In the genomic region with DNA sequence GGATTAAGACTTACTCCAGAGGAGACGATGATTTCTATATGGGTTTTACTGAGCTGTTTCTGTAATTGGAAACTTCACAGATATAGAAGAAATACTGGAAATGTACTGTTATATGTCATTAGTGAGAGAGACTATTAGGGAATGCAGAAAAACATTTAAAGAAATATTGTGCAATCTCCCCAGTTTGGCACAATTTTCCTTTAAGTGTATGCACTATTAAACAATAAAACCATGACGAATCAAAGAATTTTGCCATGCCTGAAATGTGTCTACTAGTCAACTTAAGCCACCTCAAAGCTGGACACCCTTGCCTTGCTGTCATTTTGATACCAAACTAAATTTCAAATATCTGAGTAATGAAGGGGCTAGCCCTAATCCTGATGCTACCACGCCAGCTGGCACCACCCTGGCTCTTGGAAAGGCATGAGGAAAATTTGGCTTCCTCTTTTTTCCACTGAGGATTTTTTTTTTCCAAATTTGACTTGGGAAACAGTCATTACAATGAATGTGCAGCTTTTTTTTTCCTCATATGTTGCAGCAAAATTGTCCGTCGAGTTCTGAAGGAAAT, we compare ENCODE assay signal across 38 cellular contexts. TPM values are rescaled to one million over a fixed set of nuclear protein-coding genes. Genes with fewer than 3 reads are reported as not detected.
DNase-seq lines count a peak whose midpoint lies in the region; ATAC-seq and TF ChIP-seq lines count a peak whose summit lies in the region.
"Had no signal": no experiment of that assay in that cellular context is flagged by ENCODE, and none has a peak within 500 bp of the region (broad histone marks: within the 10 kb centered on the region; RNA-seq: fewer than 3 reads in every experiment).

No MANE protein-coding gene starts in this region.

- TF ChIP-seq CTCF in PC-3 (conservative IDR thresholded peaks at IDR 0.05; ENCODE audit: low read depth, low read length) (no peak), fibroblast of lung (conservative IDR thresholded peaks at IDR 0.05 in 1 of 2, IDR thresholded peaks at IDR 0.05 in 1 of 2; ENCODE audit: low read depth in 1 of 2, low read length in 2 of 2) (no peak), psoas muscle (IDR thresholded peaks at IDR 0.05) (no peak), GM13977 (IDR thresholded peaks at IDR 0.05; ENCODE audit: extremely low read depth, insufficient read depth, missing control alignments) (no peak), foreskin keratinocyte (conservative IDR thresholded peaks at IDR 0.05) (no peak)

- H3K4me2 ChIP-seq in GM23248 (ENCODE audit: unreplicated experiment) (no peak overlapping the region), PC-3 (ENCODE audit: low read length) (no peak overlapping the region), fibroblast of lung (ENCODE audit: extremely low read depth, insufficient read depth, low read length) (no peak overlapping the region)
- H3K4me2 ChIP-seq: A549 had no signal

- POLR2A ChIA-PET in PC-3 (lab: Charles Lee; ENCODE audit: unreplicated experiment), result no interaction called here

- no peak overlapping the region for H2AFZ ChIP-seq in GM23248
- H2AFZ ChIP-seq in PC-3 (ENCODE audit: low read length), result no peak overlapping the region
- H2AFZ ChIP-seq in fibroblast of lung (ENCODE audit: low read length), result no peak overlapping the region

- H3K9me2 ChIP-seq in GM23248 (ENCODE audit: insufficient read depth) (peaks cover 3% of the 10 kb centered on the region; the same call in 1 of the 2 replicates), PC-3 (replicated peaks; ENCODE audit: low read length) (no peaks in the 10 kb centered on the region)

- intact Hi-C loops in PC-3 (cut with micrococcal nuclease), result no loop called here
- intact Hi-C loops in psoas muscle (cut with DNase I), result no loop called here

- WGBS in GM23248 (ENCODE audit: low coverage in 1 of 2, low lambda C conversion rate in 2 of 2, missing lambda C conversion rate in 2 of 2), 2 experiments, result 20 to 23% methylated on average over 5 of the region's 5 CpGs
- 35 to 42% (median 35%) methylated on average over 5 of the region's 5 CpGs for WGBS in psoas muscle, 3 donors

- no peaks in the 10 kb centered on the region; the same call in 1 of the 2 replicates for H3K27me3 ChIP-seq in GM23248 (replicated peaks; ENCODE audit: insufficient read depth)
- no peaks in the 10 kb centered on the region for H3K27me3 ChIP-seq in PC-3 (ENCODE audit: low read length)
- no peaks in the 10 kb centered on the region for H3K27me3 ChIP-seq in fibroblast of lung (ENCODE audit: control insufficient read depth, insufficient read depth, low read length)
- no peaks in the 10 kb centered on the region for H3K27me3 ChIP-seq in psoas muscle (ENCODE audit: insufficient read depth in 3 of 3, low read length in 2 of 3)
- peaks cover 14% of the 10 kb centered on the region for H3K27me3 ChIP-seq in foreskin keratinocyte
- H3K27me3 ChIP-seq: brain microvascular endothelial cell, dorsolateral prefrontal cortex, heart left ventricle, neutrophil had no signal

- H3K36me3 ChIP-seq in GM23248 (ENCODE audit: low read depth) (no peaks in the 10 kb centered on the region), PC-3 (ENCODE audit: low read depth, low read length) (no peaks in the 10 kb centered on the region), fibroblast of lung (ENCODE audit: control insufficient read depth, insufficient read depth, low read length) (no peaks in the 10 kb centered on the region), psoas muscle (ENCODE audit: insufficient read depth in 1 of 2, low read depth in 1 of 2) (no peaks in the 10 kb centered on the region)
- H3K36me3 ChIP-seq: brain microvascular endothelial cell, esophagus squamous epithelium, heart left ventricle, neutrophil, prostate gland had no signal

- in situ Hi-C loops in GM23248 (cut with MboI) (no loop called here), GM13977 (cut with MboI; ENCODE audit: low pct_unique_long_range_greater_than_20kb, low sequenced_read_pairs, unreplicated experiment) (no loop called here)

- H3K4me1 ChIP-seq in GM23248 (ENCODE audit: insufficient read depth) (no peaks in the 10 kb centered on the region), PC-3 (ENCODE audit: insufficient read depth, low read length) (no peaks in the 10 kb centered on the region), fibroblast of lung (ENCODE audit: control insufficient read depth, extremely low read depth, insufficient read depth, low read length) (no peaks in the 10 kb centered on the region), psoas muscle (peaks cover 35% of the 10 kb centered on the region), foreskin keratinocyte (no peaks in the 10 kb centered on the region)
- H3K4me1 ChIP-seq: A549, prostate gland had no signal

- H3K4me3 ChIP-seq in GM23248 (no peak overlapping the region), PC-3 (ENCODE audit: low read length) (no peak overlapping the region), fibroblast of lung (replicated peaks in 1 of 4; ENCODE audit: control extremely low read depth in 1 of 4, insufficient read depth in 1 of 4, low read depth in 3 of 4, low read length in 4 of 4) (no peak overlapping the region), psoas muscle (peak overlapping the region; percentile 38)
- H3K4me3 ChIP-seq: A549, dorsolateral prefrontal cortex, esophagus squamous epithelium, heart left ventricle, prostate gland, skin epidermis had no signal

- no peak for ATAC-seq in PC-3
- no peak for ATAC-seq in psoas muscle
- ATAC-seq in foreskin keratinocyte, result no peak
- ATAC-seq: A549; activated CD4-positive, CD25-positive, alpha-beta regulatory T cell treated with anti-CD3 and anti-CD28 coated beads, Interleukin-2, amount 50 U/mL, for 24 hours; activated naive CD8-positive, alpha-beta T cell treated with anti-CD3 and anti-CD28 coated beads, Interleukin-2, amount 50 U/mL, for 24 hours; activated T-cell treated with anti-CD3 and anti-CD28 coated beads, Interleukin-2, amount 50 U/mL, for 72 hours; heart left ventricle; Panc1; stimulated activated memory B cell treated with anti-CD40 and anti-IgM and Interleukin-4, amounts not matched to agents 10 μg/mL and 1 μg/mL and 100 μg/mL, for 72 hours; T-helper 17 cell had no signal

- no peaks in the 10 kb centered on the region for H4K20me1 ChIP-seq in GM23248 (ENCODE audit: insufficient read depth)
- no peaks in the 10 kb centered on the region for H4K20me1 ChIP-seq in PC-3 (ENCODE audit: low read length)
- no peaks in the 10 kb centered on the region for H4K20me1 ChIP-seq in fibroblast of lung (ENCODE audit: control insufficient read depth, extremely low read depth, insufficient read depth, low read length)

- DNase-seq in GM23248 (peak; percentile 27), PC-3 (peak; percentile 19), fibroblast of lung (ENCODE audit: low read depth in 2 of 2) (peak; percentile 34 to 44), psoas muscle (no peak), GM13977 (ENCODE audit: low spot score) (no peak), foreskin keratinocyte (no peak), activated T-cell treated with anti-CD3 and anti-CD28 coated beads for 4 hours (no peak), NCI-H526 (lab: John Stamatoyannopoulos, UW) (no peak)
- DNase-seq: activated CD4-positive, alpha-beta T cell treated with anti-CD3 and anti-CD28 coated beads, Interleukin-2, amount 50 U/mL, for 48 hours; activated naive CD4-positive, alpha-beta T cell; activated naive CD8-positive, alpha-beta T cell treated with anti-CD3 and anti-CD28 coated beads, Interleukin-2, amount 50 U/mL, for 24 hours; activated T-cell treated with anti-CD3 and anti-CD28 coated beads, Interleukin-2, amount 50 U/mL, for 72 hours; brain microvascular endothelial cell; Calu3; DND-41; dorsolateral prefrontal cortex; esophagus squamous epithelium; GF-D8; heart left ventricle; Karpas-422; MV-4-11; naive B cell; NCI-H1436; NCI-H2081 treated with DMSO at 0.1 percent for 48 hours; NCI-H2227 treated with DMSO at 0.1 percent for 48 hours; NCI-H69; Right ventricle myocardium superior; T-helper 17 cell had no signal

- CTCF ChIA-PET in PC-3 (lab: Charles Lee), result no interaction called here

- no peak overlapping the region for H3K9ac ChIP-seq in GM23248
- no peak overlapping the region for H3K9ac ChIP-seq in PC-3 (ENCODE audit: low read length)
- H3K9ac ChIP-seq in fibroblast of lung (ENCODE audit: insufficient read depth, low read length), result no peak overlapping the region

- no peaks in the 10 kb centered on the region for H3K9me3 ChIP-seq in GM23248 (ENCODE audit: low read depth)
- H3K9me3 ChIP-seq in PC-3 (ENCODE audit: low read length), result no peaks in the 10 kb centered on the region
- H3K9me3 ChIP-seq in fibroblast of lung (ENCODE audit: control insufficient read depth, insufficient read depth, low read depth, low read length), result no peaks in the 10 kb centered on the region
- H3K9me3 ChIP-seq in psoas muscle, result no peaks in the 10 kb centered on the region
- H3K9me3 ChIP-seq: A549, esophagus squamous epithelium, heart left ventricle, neutrophil, prostate gland had no signal

- H3K79me2 ChIP-seq in GM23248 (ENCODE audit: insufficient read depth) (no peaks in the 10 kb centered on the region), PC-3 (ENCODE audit: low read length) (no peaks in the 10 kb centered on the region), fibroblast of lung (ENCODE audit: control insufficient read depth, insufficient read depth, low read length) (no peaks in the 10 kb centered on the region)

- no TSS peak for BruUV-seq in PC-3 (replicated peaks; lab: Mats Ljungman, UMichigan)

- H3F3A ChIP-seq in GM23248 (ENCODE audit: insufficient read depth), result no peaks in the 10 kb centered on the region
- no peaks in the 10 kb centered on the region for H3F3A ChIP-seq in PC-3 (ENCODE audit: low read length, unreplicated experiment)

- H3K27ac ChIP-seq in GM23248 (no peak overlapping the region), PC-3 (ENCODE audit: low read length) (no peak overlapping the region), fibroblast of lung (ENCODE audit: insufficient read depth, low read length) (no peak overlapping the region), psoas muscle (no peak overlapping the region), foreskin keratinocyte (no peak overlapping the region)
- H3K27ac ChIP-seq: A549, brain microvascular endothelial cell, dorsolateral prefrontal cortex, heart left ventricle, HL-60, neutrophil, prostate gland, skin epidermis had no signal

RNA-seq across cellular contexts. Expression of a gene that starts 36.1 kb away (rescaled TPM):
- not detected in 2 replicates for total RNA-seq in GM23248 (2014; rRNA removed; shearing (Covaris generic))
- polyA plus RNA-seq in GM23248 (2016; fragmentation: Nextera tagmentation; extraction: Ambion mirVana) (not detected in 2 replicates), fibroblast of lung (0.03 and 0.05 TPM in 2 replicates), psoas muscle (under 1 TPM; 0.04 to 0.44 (median 0.28) TPM), foreskin keratinocyte (0.01 TPM in 1 of 2 replicates, not detected in the other)
- total RNA-seq in PC-3 (2014; rRNA removed) (0.33 TPM in 1 of 2 replicates, not detected in the other), fibroblast of lung (0.26 and 0.83 TPM in 2 replicates), psoas muscle (under 1 TPM; 0.07 to 0.99 (median 0.39) TPM), foreskin keratinocyte (0.21 TPM in 1 of 2 replicates, not detected in the other)
- polyA plus RNA-seq in fibroblast of lung (2012), result 0.08 TPM in 1 of 2 replicates, not detected in the other
- not detected in 2 replicates for polyA minus RNA-seq in fibroblast of lung (ENCODE audit: low replicate concordance)
- total RNA-seq: Calu3, T-helper 17 cell had no signal

RNA-seq across cellular contexts. Expression of a gene that starts 46.9 kb away (rescaled TPM):
- total RNA-seq in GM23248 (2014; rRNA removed; shearing (Covaris generic)), result 1.6 and 5.3 TPM in 2 replicates
- polyA plus RNA-seq in GM23248 (2016; fragmentation: Nextera tagmentation; extraction: Ambion mirVana), result 3.8 and 6.3 TPM in 2 replicates
- 5.2 and 20.3 TPM in 2 replicates for total RNA-seq in PC-3 (2014; rRNA removed)
- 6.7 and 11.1 TPM in 2 replicates for total RNA-seq in fibroblast of lung
- 5.6 and 6.0 TPM in 2 replicates for polyA plus RNA-seq in fibroblast of lung
- polyA plus RNA-seq in fibroblast of lung (2012), result 4.9 and 5.1 TPM in 2 replicates
- polyA minus RNA-seq in fibroblast of lung (ENCODE audit: low replicate concordance), result 0.30 and 0.71 TPM in 2 replicates
- total RNA-seq in psoas muscle, result 1 to 10 TPM; 2.9 to 4.6 (median 4.3) TPM
- polyA plus RNA-seq in psoas muscle, result 1 to 10 TPM; 2.1 to 7.2 (median 5.9) TPM
- 5.7 and 6.1 TPM in 2 replicates for total RNA-seq in foreskin keratinocyte
- 2.1 and 2.6 TPM in 2 replicates for polyA plus RNA-seq in foreskin keratinocyte

RNA-seq across cellular contexts. Expression of a gene that starts 46.9 kb away (rescaled TPM):
- not detected in 2 replicates for total RNA-seq in GM23248 (2014; rRNA removed; shearing (Covaris generic))
- polyA plus RNA-seq in GM23248 (2016; fragmentation: Nextera tagmentation; extraction: Ambion mirVana) (not detected in 2 replicates), fibroblast of lung (0.01 TPM in 2 replicates), psoas muscle (10 to 100 TPM in 2 of 3 donors, 1 to 10 TPM in 1; 3.3 to 35.7 (median 34.0) TPM), foreskin keratinocyte (not detected in 2 replicates)
- total RNA-seq in PC-3 (2014; rRNA removed) (0.04 TPM in 1 of 2 replicates, not detected in the other), fibroblast of lung (under 0.01 TPM in 1 of 2 replicates, not detected in the other), psoas muscle (100 to 1,000 TPM in 2 of 4 donors, 10 to 100 TPM in 2; 58.1 to 151 (median 92.5) TPM), foreskin keratinocyte (not detected in 2 replicates)
- not detected in 2 replicates for polyA plus RNA-seq in fibroblast of lung (2012)
- not detected in 2 replicates for polyA minus RNA-seq in fibroblast of lung (ENCODE audit: low replicate concordance)
- total RNA-seq: activated T-cell treated with anti-CD3 and anti-CD28 coated beads, Interleukin-2, amount 50 U/mL, for 72 hours; Calu3; cerebellum; T-helper 17 cell had no signal
- polyA plus RNA-seq: A549, liver had no signal

Comparison
In these comparisons a context has a peak if more than half of its experiments do, and no peak if none do; other contexts are left out.
1. DNase-seq: peak in GM23248 (single experiment), PC-3 (single experiment) and fibroblast of lung (2 of 2); none in psoas muscle (0 of 2), GM13977 (single experiment), foreskin keratinocyte (0 of 2), activated T-cell treated with anti-CD3 and anti-CD28 coated beads for 4 hours (single experiment) and NCI-H526 (0 of 2).
2. RNA of a gene that starts 46.9 kb away (total RNA-seq): 58.1 to 151 TPM in psoas muscle; 0.04 TPM in PC-3, not detected in GM23248, under 0.01 TPM in fibroblast of lung and not detected in foreskin keratinocyte; every median in the first group is over 10 times any median in the second.